Comparison of ENCODE assay signal across 16 cellular contexts in genomic region chr17:964881-965280, GRCh38. TPM values are rescaled to one million over a fixed set of nuclear protein-coding genes. Genes with fewer than 3 reads are reported as not detected.
A peak's percentile ranks its signal among the peaks of the same experiment; 100 is the strongest.
DNase-seq lines count a peak whose midpoint lies in the region; ATAC-seq, FAIRE-seq and TF ChIP-seq lines count a peak whose summit lies in the region.
"Had no signal": no experiment of that assay in that cellular context is flagged by ENCODE, and none has a peak within 500 bp of the region (broad histone marks: within the 10 kb centered on the region; RNA-seq: fewer than 3 reads in every experiment).

No MANE protein-coding gene starts in this region.

- peaks cover 15% of the 10 kb centered on the region for H3K27me3 Mint-ChIP-seq in activated T-helper 2 cell treated with anti-CD3 and anti-CD28 coated beads, Interferon-gamma antibody, Interleukin-2, Interleukin-4, amounts not matched to agents 10 μg/mL and 5 μg/mL and 100 μg/mL, durations not matched to agents 14 hours and 24 hours and 36 hours (ENCODE audit: low read depth)

- H2AFZ ChIP-seq in hepatocyte: no peak overlapping the region

- H3K9me3 ChIP-seq in hepatocyte (ENCODE audit: low read depth) (no peaks in the 10 kb centered on the region), sigmoid colon (no peaks in the 10 kb centered on the region)
- H3K9me3 ChIP-seq: esophagus muscularis mucosa had no signal

- no peak for DNase-seq in HTR-8/SVneo (ENCODE audit: insufficient read length, low spot score)
- no peak for DNase-seq in RWPE1 (ENCODE audit: low spot score)
- no peak for DNase-seq in hepatocyte (ENCODE audit: low spot score)
- no peak for DNase-seq in sigmoid colon
- DNase-seq in activated T-helper 2 cell treated with anti-CD3 and anti-CD28 coated beads, Interferon-gamma antibody, Interleukin-2, Interleukin-4, amounts not matched to agents 10 μg/mL and 5 μg/mL and 100 μg/mL, durations not matched to agents 14 hours and 24 hours and 36 hours (ENCODE audit: low spot score): no peak
- DNase-seq in NOMO-1 (lab: John Stamatoyannopoulos, UW; ENCODE audit: unreplicated experiment in 2 of 2): no peak
- DNase-seq: activated CD4-positive, alpha-beta T cell treated with anti-CD3 and anti-CD28 coated beads for 36 hours; activated T-cell treated with anti-CD3 and anti-CD28 coated beads, Interleukin-2, amount 50 U/mL, for 24 hours; CD4-positive, alpha-beta memory T cell; GF-D8; NCI-H1930; stimulated activated CD4-positive, alpha-beta T cell treated with anti-CD3 and anti-CD28 coated beads, Interleukin-2, amount 100 ng/mL, for 48 hours had no signal

- H3K4me1 Mint-ChIP-seq in activated T-helper 2 cell treated with anti-CD3 and anti-CD28 coated beads, Interferon-gamma antibody, Interleukin-2, Interleukin-4, amounts not matched to agents 10 μg/mL and 5 μg/mL and 100 μg/mL, durations not matched to agents 14 hours and 24 hours and 36 hours (ENCODE audit: low read depth): no peaks in the 10 kb centered on the region
- H3K4me1 Mint-ChIP-seq: activated CD4-positive, alpha-beta T cell treated with anti-CD3 and anti-CD28 coated beads for 36 hours; memory B cell had no signal

- no peak for TF ChIP-seq POLR2A in sigmoid colon (IDR thresholded peaks at IDR 0.05)

- no peak overlapping the region for H3K27ac Mint-ChIP-seq in activated T-helper 2 cell treated with anti-CD3 and anti-CD28 coated beads, Interferon-gamma antibody, Interleukin-2, Interleukin-4, amounts not matched to agents 10 μg/mL and 5 μg/mL and 100 μg/mL, durations not matched to agents 14 hours and 24 hours and 36 hours
- H3K27ac Mint-ChIP-seq: activated CD4-positive, alpha-beta T cell treated with anti-CD3 and anti-CD28 coated beads for 36 hours; activated T-cell treated with anti-CD3 and anti-CD28 coated beads, Interleukin-2, amount 50 U/mL, for 24 hours; memory B cell had no signal

- peak; percentile 31 for FAIRE-seq in HTR-8/SVneo (lab: Jason Lieb, UNC)
- FAIRE-seq: GM18507 had no signal

- H3K4me1 ChIP-seq in hepatocyte (ENCODE audit: insufficient read depth): peaks cover 49% of the 10 kb centered on the region
- peaks cover 0 to 77% (median 62%) of the 10 kb centered on the region in 4 donors for H3K4me1 ChIP-seq in sigmoid colon

- no peak overlapping the region for H3K4me3 Mint-ChIP-seq in activated T-helper 2 cell treated with anti-CD3 and anti-CD28 coated beads, Interferon-gamma antibody, Interleukin-2, Interleukin-4, amounts not matched to agents 10 μg/mL and 5 μg/mL and 100 μg/mL, durations not matched to agents 14 hours and 24 hours and 36 hours (ENCODE audit: low read depth)
- H3K4me3 Mint-ChIP-seq: activated CD4-positive, alpha-beta T cell treated with anti-CD3 and anti-CD28 coated beads for 36 hours; activated T-cell treated with anti-CD3 and anti-CD28 coated beads, Interleukin-2, amount 50 U/mL, for 24 hours; CD4-positive, alpha-beta memory T cell; memory B cell had no signal

- TF ChIP-seq CTCF in RWPE1 (conservative IDR thresholded peaks at IDR 0.05; ENCODE audit: low read depth) (no peak), hepatocyte (IDR thresholded peaks at IDR 0.05; ENCODE audit: poor library complexity) (no peak), sigmoid colon (IDR thresholded peaks at IDR 0.05) (no peak)

- intact Hi-C loops in sigmoid colon (cut with DNase I): no loop called here
- intact Hi-C loops in activated T-helper 2 cell treated with anti-CD3 and anti-CD28 coated beads, Interferon-gamma antibody, Interleukin-2, Interleukin-4, amounts not matched to agents 10 μg/mL and 5 μg/mL and 100 μg/mL, durations not matched to agents 14 hours and 24 hours and 36 hours (cut with micrococcal nuclease): no loop called here

- no peak for TF ChIP-seq EP300 in sigmoid colon (IDR thresholded peaks at IDR 0.05)

- H3K27ac ChIP-seq in RWPE1 (peak overlapping the region; percentile 55), hepatocyte (peak overlapping the region; percentile 93), sigmoid colon (peak overlapping the region in 3 of 4 donors; percentile 80 to 93 (median 92))

- no peaks in the 10 kb centered on the region for H3K9me3 Mint-ChIP-seq in activated T-helper 2 cell treated with anti-CD3 and anti-CD28 coated beads, Interferon-gamma antibody, Interleukin-2, Interleukin-4, amounts not matched to agents 10 μg/mL and 5 μg/mL and 100 μg/mL, durations not matched to agents 14 hours and 24 hours and 36 hours
- H3K9me3 Mint-ChIP-seq: activated T-cell treated with anti-CD3 and anti-CD28 coated beads, Interleukin-2, amount 50 U/mL, for 24 hours; memory B cell had no signal

- H3K79me2 ChIP-seq in hepatocyte: peaks cover 94% of the 10 kb centered on the region

- ATAC-seq in GM21737 (IDR thresholded peaks at IDR 0.05; ENCODE audit: unreplicated experiment): no peak
- ATAC-seq: activated CD4-positive, alpha-beta T cell treated with anti-CD3 and anti-CD28 coated beads for 36 hours had no signal

- peak overlapping the region; percentile 65 for H3K4me2 ChIP-seq in hepatocyte

- H3K36me3 Mint-ChIP-seq in activated T-helper 2 cell treated with anti-CD3 and anti-CD28 coated beads, Interferon-gamma antibody, Interleukin-2, Interleukin-4, amounts not matched to agents 10 μg/mL and 5 μg/mL and 100 μg/mL, durations not matched to agents 14 hours and 24 hours and 36 hours (ENCODE audit: low read depth): no peaks in the 10 kb centered on the region
- H3K36me3 Mint-ChIP-seq: CD4-positive, alpha-beta memory T cell; memory B cell had no signal

- POLR2A ChIA-PET in RWPE1 (lab: Yijun Ruan, JAX; ENCODE audit: low non-redundant PET): no interaction called here

- 26% methylated on average over 14 of the region's 14 CpGs for WGBS in hepatocyte (ENCODE audit: low lambda C conversion rate, missing lambda C conversion rate)
- WGBS in sigmoid colon, 2 donors: 65 to 83% methylated on average over 14 of the region's 14 CpGs

- peaks cover 6% of the 10 kb centered on the region for H4K20me1 ChIP-seq in hepatocyte (ENCODE audit: insufficient read depth, poor library complexity, severe bottlenecking)

- no peaks in the 10 kb centered on the region for H3K9me2 ChIP-seq in hepatocyte (replicated peaks; ENCODE audit: insufficient read depth)

- H3K36me3 ChIP-seq in hepatocyte (replicated peaks; ENCODE audit: insufficient read depth, low read depth) (no peaks in the 10 kb centered on the region), sigmoid colon (no peaks in the 10 kb centered on the region)
- H3K36me3 ChIP-seq: esophagus muscularis mucosa had no signal

- H3K4me3 ChIP-seq in hepatocyte: no peak overlapping the region
- no peak overlapping the region for H3K4me3 ChIP-seq in sigmoid colon
- H3K4me3 ChIP-seq: esophagus muscularis mucosa had no signal

- CTCF ChIA-PET in RWPE1 (lab: Yijun Ruan, JAX): interaction anchor here (0.6 kb wide), 1 partner anchor 21 kb away, joined by 3 read pairs; no protein-coding TSS in a partner anchor

- H3K27me3 ChIP-seq in hepatocyte: no peaks in the 10 kb centered on the region
- no peaks in the 10 kb centered on the region for H3K27me3 ChIP-seq in sigmoid colon
- H3K27me3 ChIP-seq: esophagus muscularis mucosa had no signal

RNA-seq across cellular contexts. Expression of gene NXN, which starts 14.7 kb away (rescaled TPM):
- total RNA-seq in hepatocyte (55.0 and 58.7 TPM in 2 replicates), sigmoid colon (10 to 100 TPM; 50.4 to 75.9 (median 67.1) TPM)
- polyA plus RNA-seq in hepatocyte (74.1 and 88.0 TPM in 2 replicates), sigmoid colon (10 to 100 TPM in 1 of 3 donors, 1 to 10 TPM in 2; 1.4 to 11.5 (median 8.4) TPM)
- total RNA-seq in activated T-helper 2 cell treated with anti-CD3 and anti-CD28 coated beads, Interferon-gamma antibody, Interleukin-2, Interleukin-4, amounts not matched to agents 10 μg/mL and 5 μg/mL and 100 μg/mL, durations not matched to agents 14 hours and 24 hours and 36 hours: 0.43 and 0.48 TPM in 2 replicates

RNA-seq across cellular contexts. Expression of gene TIMM22, which starts 32.0 kb away (rescaled TPM):
- 16.2 and 16.7 TPM in 2 replicates for total RNA-seq in hepatocyte
- 18.4 and 25.3 TPM in 2 replicates for polyA plus RNA-seq in hepatocyte
- 10 to 100 TPM in 3 of 4 donors, 1 to 10 TPM in 1; 8.0 to 13.6 (median 11.0) TPM for total RNA-seq in sigmoid colon
- polyA plus RNA-seq in sigmoid colon: 1 to 10 TPM; 6.0 to 9.2 (median 8.1) TPM
- 13.6 and 15.0 TPM in 2 replicates for total RNA-seq in activated T-helper 2 cell treated with anti-CD3 and anti-CD28 coated beads, Interferon-gamma antibody, Interleukin-2, Interleukin-4, amounts not matched to agents 10 μg/mL and 5 μg/mL and 100 μg/mL, durations not matched to agents 14 hours and 24 hours and 36 hours

Comparison
In these comparisons a context has a peak if more than half of its experiments do, and no peak if none do; other contexts are left out.
1. RNA of gene NXN, which starts 14.7 kb away (total RNA-seq): 50.4 to 75.9 TPM in sigmoid colon and 55.0 to 58.7 TPM in hepatocyte; 0.43 to 0.48 TPM in activated T-helper 2 cell treated with anti-CD3 and anti-CD28 coated beads, Interferon-gamma antibody, Interleukin-2, Interleukin-4, amounts not matched to agents 10 μg/mL and 5 μg/mL and 100 μg/mL, durations not matched to agents 14 hours and 24 hours and 36 hours; every median in the first group is over 10 times any median in the second.
2. Peak in every context shown above with its lines, with median percentiles within 50 percentile points of each other: H3K27ac ChIP-seq.